Comparison of ENCODE assay signal across 1 cellular context in genomic region chr10:11881477-11882417, GRCh38.
TF ChIP-seq lines count a peak whose summit lies in the region.

No MANE protein-coding gene starts in this region.

TF ChIP-seq in HepG2, 621 proteins besides CTCF, POLR2A, EP300 and RAD21 (continued from another document and continues in another):
- TF ChIP-seq ZNF281 (CRISPR knock-in tag; IDR thresholded peaks at IDR 0.05; ENCODE audit: borderline replicate concordance) (no peak), ZNF629 (CRISPR knock-in tag; conservative IDR thresholded peaks at IDR 0.05) (no peak), ZNF740 (CRISPR knock-in tag; IDR thresholded peaks at IDR 0.05) (no peak), ARNT (IDR thresholded peaks at IDR 0.05) (no peak), E2F5 (CRISPR knock-in tag; conservative IDR thresholded peaks at IDR 0.05) (no peak), ZNF883 (CRISPR knock-in tag; IDR thresholded peaks at IDR 0.05; ENCODE audit: not compliant biosample characterization) (no peak), PHF5A (CRISPR knock-in tag; IDR thresholded peaks at IDR 0.05; ENCODE audit: low read depth, unreplicated experiment) (no peak), SNRNP70 (IDR thresholded peaks at IDR 0.05; ENCODE audit: low read depth, low read length) (no peak), RBFOX2 (IDR thresholded peaks at IDR 0.05; ENCODE audit: low read depth, low read length) (no peak), FOXJ3 (CRISPR knock-in tag; IDR thresholded peaks at IDR 0.05; ENCODE audit: borderline replicate concordance) (no peak), PHF8 (CRISPR knock-in tag; IDR thresholded peaks at IDR 0.05) (peak; percentile 33; the same call in 1 of the 2 replicates), PLSCR1 (CRISPR knock-in tag; IDR thresholded peaks at IDR 0.05; ENCODE audit: borderline replicate concordance) (no peak), ZBTB42 (CRISPR knock-in tag; IDR thresholded peaks at IDR 0.05) (0 out of 2 replicates have a peak, but pooled peaks have one; percentile 72), KDM4B (CRISPR knock-in tag; IDR thresholded peaks at IDR 0.05) (no peak), GFI1 (CRISPR knock-in tag; IDR thresholded peaks at IDR 0.05; ENCODE audit: borderline replicate concordance) (peak; percentile 33; the same call in 1 of the 2 replicates), ZBTB7A (CRISPR knock-in tag; IDR thresholded peaks at IDR 0.05) (0 out of 2 replicates have a peak, but pooled peaks have one; percentile 17), ZSCAN21 (CRISPR knock-in tag; IDR thresholded peaks at IDR 0.05; ENCODE audit: borderline replicate concordance) (peak; percentile 84; the same call in 1 of the 2 replicates), ARID3A (IDR thresholded peaks at IDR 0.05; ENCODE audit: low read depth, low read length) (no peak), ZNF460 (CRISPR knock-in tag; IDR thresholded peaks at IDR 0.05; ENCODE audit: borderline replicate concordance) (no peak), SMYD3 (CRISPR knock-in tag; IDR thresholded peaks at IDR 0.05) (no peak), ZNF782 (CRISPR knock-in tag; IDR thresholded peaks at IDR 0.05; ENCODE audit: borderline replicate concordance) (no peak), RBM39 (IDR thresholded peaks at IDR 0.05; ENCODE audit: low read depth, low read length, poor library complexity, severe bottlenecking) (no peak), MIER3 (CRISPR knock-in tag; IDR thresholded peaks at IDR 0.05; ENCODE audit: borderline replicate concordance) (no peak; the same call in 1 of the 2 replicates), ZNF121 (CRISPR knock-in tag; IDR thresholded peaks at IDR 0.05) (no peak), ZNF337 (CRISPR knock-in tag; IDR thresholded peaks at IDR 0.05; ENCODE audit: borderline replicate concordance, low read depth) (no peak), CHCHD3 (CRISPR knock-in tag; IDR thresholded peaks at IDR 0.05) (no peak), EHMT2 (IDR thresholded peaks at IDR 0.05; ENCODE audit: borderline replicate concordance, low read depth, low read length) (no peak), ZNF274 (CRISPR knock-in tag; IDR thresholded peaks at IDR 0.05) (peak; percentile 24; the same call in 1 of the 2 replicates), SMAD3 (CRISPR knock-in tag; IDR thresholded peaks at IDR 0.05) (no peak), POLR2G (IDR thresholded peaks at IDR 0.05; ENCODE audit: low read depth, low read length) (no peak), THYN1 (CRISPR knock-in tag; IDR thresholded peaks at IDR 0.05; ENCODE audit: borderline replicate concordance, low read depth) (no peak), KLF16 (CRISPR knock-in tag; IDR thresholded peaks at IDR 0.05) (peak in 1 of 2 experiments; percentile 36; a peak in 1 of 4 replicates), ZNF142 (CRISPR knock-in tag; IDR thresholded peaks at IDR 0.05) (no peak), ATAD3A (CRISPR knock-in tag; IDR thresholded peaks at IDR 0.05) (no peak), MAFK (conservative IDR thresholded peaks at IDR 0.05 in 1 of 2, IDR thresholded peaks at IDR 0.05 in 1 of 2; ENCODE audit: low read length in 2 of 2) (no peak), KLF12 (CRISPR knock-in tag; IDR thresholded peaks at IDR 0.05; ENCODE audit: borderline replicate concordance) (no peak), ZFP90 (CRISPR knock-in tag; IDR thresholded peaks at IDR 0.05; ENCODE audit: borderline replicate concordance) (no peak), ZNF260 (CRISPR knock-in tag; IDR thresholded peaks at IDR 0.05; ENCODE audit: borderline replicate concordance, low read depth) (no peak), ZNF10 (CRISPR knock-in tag; IDR thresholded peaks at IDR 0.05; ENCODE audit: borderline replicate concordance, low read depth) (no peak), ATF6 (CRISPR knock-in tag; conservative IDR thresholded peaks at IDR 0.05) (no peak), HDAC2 (CRISPR knock-in tag; IDR thresholded peaks at IDR 0.05) (no peak; the same call in none of the 2 replicates), SRSF4 (IDR thresholded peaks at IDR 0.05; ENCODE audit: low read depth, low read length, poor library complexity, severe bottlenecking) (no peak), ZFP36 (IDR thresholded peaks at IDR 0.05; ENCODE audit: borderline replicate concordance, low read depth, low read length, partially characterized antibody) (no peak), HOXA3 (CRISPR knock-in tag; IDR thresholded peaks at IDR 0.05) (peak; percentile 49), TFDP2 (CRISPR knock-in tag; IDR thresholded peaks at IDR 0.05) (peak; percentile 39; the same call in 1 of the 2 replicates), SP5 (CRISPR knock-in tag; IDR thresholded peaks at IDR 0.05; ENCODE audit: borderline replicate concordance, low read depth) (no peak), ZBTB10 (CRISPR knock-in tag; IDR thresholded peaks at IDR 0.05; ENCODE audit: borderline replicate concordance) (no peak), JDP2 (CRISPR knock-in tag; IDR thresholded peaks at IDR 0.05; ENCODE audit: borderline replicate concordance) (no peak)
